Comparison of ENCODE assay signal across 2 cellular contexts in the genomic region with DNA sequence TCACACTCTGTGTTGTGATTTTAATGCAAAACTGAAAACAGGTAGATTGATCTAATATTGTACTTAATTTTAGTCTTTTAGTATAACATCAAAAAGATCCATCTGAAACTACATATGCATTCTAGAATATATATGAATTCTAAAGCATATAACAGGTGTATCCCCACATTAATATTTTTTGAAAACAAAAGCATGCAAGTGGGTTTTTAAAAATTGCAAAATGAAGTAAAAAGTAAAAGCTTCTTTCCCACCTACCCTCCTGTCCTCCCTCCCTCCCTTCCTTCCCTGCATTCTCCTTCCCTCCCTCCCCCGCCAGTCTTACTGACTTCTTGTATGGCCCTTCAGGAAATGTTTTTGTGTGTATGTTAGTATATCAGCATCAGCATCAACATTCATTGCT.
A peak's percentile ranks its signal among the peaks of the same experiment; 100 is the strongest.
TF ChIP-seq lines count a peak whose summit lies in the region.

No MANE protein-coding gene starts in this region.

TF ChIP-seq in HepG2, 621 proteins besides CTCF, POLR2A, EP300 and RAD21:
- TF ChIP-seq HNRNPK (IDR thresholded peaks at IDR 0.05; ENCODE audit: low read depth, low read length, poor library complexity, severe bottlenecking) (peak; percentile 79), FOXK2 (IDR thresholded peaks at IDR 0.05) (no peak)

TF ChIP-seq in endothelial cell of umbilical vein, 7 proteins besides CTCF, POLR2A, EP300 and RAD21:
- TF ChIP-seq FOS (IDR thresholded peaks at IDR 0.05; ENCODE audit: borderline replicate concordance, insufficient read depth, low read length) = no peak
- no peak for TF ChIP-seq JUN (IDR thresholded peaks at IDR 0.05; ENCODE audit: borderline replicate concordance, insufficient read depth, insufficient read length, low read depth)
- TF ChIP-seq MYC (IDR thresholded peaks at IDR 0.05; ENCODE audit: low read depth, low read length) = no peak
- TF ChIP-seq POLR2AphosphoS5 (IDR thresholded peaks at IDR 0.05; ENCODE audit: insufficient read depth, low read depth, low read length) = no peak
- no peak for TF ChIP-seq EZH2 (IDR thresholded peaks at IDR 0.05; ENCODE audit: borderline replicate concordance, low read depth, low read length, severe bottlenecking)
- TF ChIP-seq GATA2 (IDR thresholded peaks at IDR 0.05; ENCODE audit: insufficient read depth, insufficient read length, low read depth, low read length) = no peak
- TF ChIP-seq, protein P1, sequence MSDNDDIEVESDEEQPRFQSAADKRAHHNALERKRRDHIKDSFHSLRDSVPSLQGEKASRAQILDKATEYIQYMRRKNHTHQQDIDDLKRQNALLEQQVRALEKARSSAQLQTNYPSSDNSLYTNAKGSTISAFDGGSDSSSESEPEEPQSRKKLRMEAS (IDR thresholded peaks at IDR 0.05; ENCODE audit: insufficient read depth, insufficient read length) = no peak
